1 cellular context compared by ENCODE assay signal in genomic region chr19:3556978-3557460, GRCh38.
TF ChIP-seq lines count a peak whose summit lies in the region.

No MANE protein-coding gene starts in this region.

TF ChIP-seq in HepG2, 621 proteins besides CTCF, POLR2A, EP300 and RAD21 (continues in another document):
- TF ChIP-seq ETS1 (CRISPR knock-in tag; IDR thresholded peaks at IDR 0.05) (no peak), ZNF343 (CRISPR knock-in tag; IDR thresholded peaks at IDR 0.05) (0 out of 2 replicates have a peak, but pooled peaks have one; percentile 42), ZNF260 (CRISPR knock-in tag; IDR thresholded peaks at IDR 0.05; ENCODE audit: borderline replicate concordance, low read depth) (no peak), ZNF484 (CRISPR knock-in tag; IDR thresholded peaks at IDR 0.05; ENCODE audit: borderline replicate concordance, low read depth) (no peak), ZNF574 (CRISPR knock-in tag; IDR thresholded peaks at IDR 0.05) (no peak), ZFP36L2 (CRISPR knock-in tag; IDR thresholded peaks at IDR 0.05) (no peak), ZNF329 (CRISPR knock-in tag; IDR thresholded peaks at IDR 0.05; ENCODE audit: low read depth) (no peak), ZNF503 (CRISPR knock-in tag; IDR thresholded peaks at IDR 0.05) (no peak), ZNF546 (CRISPR knock-in tag; conservative IDR thresholded peaks at IDR 0.05) (no peak), SP2 (CRISPR knock-in tag; IDR thresholded peaks at IDR 0.05) (no peak), ZNF143 (CRISPR knock-in tag; IDR thresholded peaks at IDR 0.05) (0 out of 2 replicates have a peak, but pooled peaks have one; percentile 1), RNF219 (CRISPR knock-in tag; IDR thresholded peaks at IDR 0.05) (no peak), ZFP36 (IDR thresholded peaks at IDR 0.05; ENCODE audit: borderline replicate concordance, low read depth, low read length, partially characterized antibody) (peak; percentile 45), ZNF788 (CRISPR knock-in tag; IDR thresholded peaks at IDR 0.05; ENCODE audit: borderline replicate concordance) (no peak), LBX2 (CRISPR knock-in tag; IDR thresholded peaks at IDR 0.05; ENCODE audit: borderline replicate concordance) (no peak), ZNF512B (CRISPR knock-in tag; IDR thresholded peaks at IDR 0.05; ENCODE audit: borderline replicate concordance) (no peak), SNAPC2 (CRISPR knock-in tag; IDR thresholded peaks at IDR 0.05) (no peak), ZNF713 (CRISPR knock-in tag; IDR thresholded peaks at IDR 0.05) (no peak), ZNF513 (CRISPR knock-in tag; conservative IDR thresholded peaks at IDR 0.05) (no peak), TARDBP (CRISPR knock-in tag; IDR thresholded peaks at IDR 0.05) (no peak), RBM22 (optimal IDR thresholded peaks at IDR 0.05; ENCODE audit: low read length) (no peak), ZNF652 (CRISPR knock-in tag; IDR thresholded peaks at IDR 0.05; ENCODE audit: borderline replicate concordance, low read depth) (no peak), BCLAF1 (IDR thresholded peaks at IDR 0.05) (no peak), ZSCAN22 (CRISPR knock-in tag; IDR thresholded peaks at IDR 0.05) (peak; percentile 98), ARID5B (CRISPR knock-in tag; IDR thresholded peaks at IDR 0.05) (no peak), THAP7 (CRISPR knock-in tag; IDR thresholded peaks at IDR 0.05) (no peak), PLSCR1 (CRISPR knock-in tag; IDR thresholded peaks at IDR 0.05; ENCODE audit: borderline replicate concordance) (no peak), ZNF414 (CRISPR knock-in tag; IDR thresholded peaks at IDR 0.05) (peak; percentile 56; the same call in 1 of the 2 replicates), ZNF75D (CRISPR knock-in tag; IDR thresholded peaks at IDR 0.05; ENCODE audit: borderline replicate concordance) (no peak), ZSCAN21 (CRISPR knock-in tag; IDR thresholded peaks at IDR 0.05; ENCODE audit: borderline replicate concordance) (peak; percentile 6; the same call in 1 of the 2 replicates), SNAI1 (CRISPR knock-in tag; IDR thresholded peaks at IDR 0.05; ENCODE audit: borderline replicate concordance) (no peak), ZNF550 (CRISPR knock-in tag; IDR thresholded peaks at IDR 0.05; ENCODE audit: borderline replicate concordance) (0 out of 2 replicates have a peak, but pooled peaks have one; percentile 24)
